ENCODE assay signal across 21 cellular contexts in the genomic region with DNA sequence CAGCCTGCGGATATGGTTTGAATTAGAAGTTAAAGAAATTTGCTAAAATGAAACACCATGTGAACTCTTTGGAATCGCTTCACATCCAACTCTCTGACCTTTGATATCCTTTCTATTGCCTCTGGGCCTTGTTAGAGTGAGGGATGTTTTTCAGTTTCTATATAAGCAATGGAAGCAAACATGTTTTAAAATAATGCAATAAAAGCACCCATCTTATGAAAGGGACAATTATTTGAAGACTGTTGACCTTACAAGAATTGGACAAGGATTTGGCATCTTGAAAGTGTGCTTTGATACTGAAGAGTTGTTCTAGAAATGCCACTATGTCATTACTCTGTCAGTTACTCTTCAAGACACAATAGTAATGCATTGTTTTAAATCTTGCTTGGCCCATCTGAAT.
"Had no signal": no experiment of that assay in that cellular context is flagged by ENCODE, and none has a peak within 500 bp of the region (broad histone marks: within the 10 kb centered on the region; RNA-seq: fewer than 3 reads in every experiment).

No MANE protein-coding gene starts in this region.

- H3K27me3 ChIP-seq: ovary, right atrium auricular region, right lobe of liver, tibial nerve, uterus had no signal

- DNase-seq: islet precursor cell; left ventricle myocardium inferior; mesendoderm; naive B cell; natural killer cell; nephron progenitor cell; ovary; right lobe of liver; stimulated activated CD4-positive, alpha-beta T cell treated with anti-CD3 and anti-CD28 coated beads, Interleukin-1b, Interleukin-23, amount 100 ng/mL, for 48 hours; stimulated activated CD4-positive, alpha-beta T cell treated with anti-CD3 and anti-CD28 coated beads, Interleukin-2, amount 100 ng/mL, for 48 hours; stimulated activated CD4-positive, alpha-beta T cell treated with anti-CD3 and anti-CD28 coated beads, Interleukin-4, amount 100 ng/mL, for 4 hours; stimulated activated CD8-positive, alpha-beta memory T cell treated with anti-CD3 and anti-CD28 coated beads, Interleukin-4, amount 100 ng/mL, for 48 hours; stimulated activated naive CD4-positive, alpha-beta T cell treated with Interleukin-2 at 50 U/mL for 16 hours; stimulated activated naive CD8-positive, alpha-beta T cell treated with anti-CD3 and anti-CD28 coated beads, Interleukin-15, amount 100 ng/mL, for 72 hours; substantia nigra; uterus had no signal

- H3K9me3 ChIP-seq: left ventricle myocardium inferior, ovary, right atrium auricular region, right lobe of liver, tibial nerve, uterus had no signal

- ATAC-seq: natural killer cell; right lobe of liver; stimulated activated memory B cell treated with anti-CD40 and anti-IgM and Interleukin-4, amounts not matched to agents 10 μg/mL and 1 μg/mL and 100 μg/mL, for 72 hours; stimulated activated naive CD8-positive, alpha-beta T cell treated with anti-CD3 and anti-CD28 coated beads, Interleukin-15, amount 100 ng/mL, for 72 hours had no signal

- H3K4me3 ChIP-seq: left ventricle myocardium inferior, lung, ovary, right atrium auricular region, right lobe of liver, smooth muscle cell, tibial nerve, uterus had no signal

- H3K27ac ChIP-seq: left ventricle myocardium inferior, ovary, right atrium auricular region, right lobe of liver, uterus had no signal

- H3K4me1 ChIP-seq: right atrium auricular region, right lobe of liver, uterus had no signal

- H3K36me3 ChIP-seq: left ventricle myocardium inferior, ovary, right atrium auricular region, right lobe of liver, tibial nerve, uterus had no signal

- H3K4me2 ChIP-seq: smooth muscle cell had no signal
